In the genomic region with DNA sequence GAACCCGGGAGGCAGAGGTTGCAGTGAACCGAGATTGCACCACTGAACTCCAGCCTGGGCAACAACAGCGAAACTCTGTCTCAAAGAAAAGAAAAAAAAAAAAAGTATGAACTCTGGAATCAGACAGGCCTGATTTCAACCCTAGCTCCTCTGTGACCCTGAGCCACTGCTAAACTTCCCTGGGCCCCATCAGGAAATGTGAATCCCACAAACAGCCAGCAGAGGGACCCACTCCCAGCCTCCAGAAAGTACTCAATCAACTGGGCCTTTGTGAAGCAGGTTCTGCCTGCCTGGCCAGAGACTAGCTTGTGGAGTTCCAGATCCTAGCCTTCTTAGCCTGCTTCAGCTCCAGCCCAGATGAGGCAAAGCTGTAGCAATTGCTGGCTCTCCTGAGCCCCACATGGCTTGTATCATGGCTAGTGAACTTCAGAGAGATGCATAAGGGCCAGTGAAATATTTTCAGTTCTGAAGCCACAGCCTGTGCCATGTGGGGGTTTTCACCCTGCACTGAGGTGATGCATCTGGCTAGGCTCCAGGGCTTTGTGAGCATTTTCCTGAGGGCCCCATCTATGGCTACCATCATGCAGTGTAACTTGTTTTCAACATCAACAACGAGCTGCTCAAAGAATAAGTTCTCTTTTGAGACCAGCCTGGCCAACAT, we compare ENCODE assay signal across 8 cellular contexts. TPM values are rescaled to one million over a fixed set of nuclear protein-coding genes. Genes with fewer than 3 reads are reported as not detected.
DNase-seq lines count a peak whose midpoint lies in the region; ATAC-seq and TF ChIP-seq lines count a peak whose summit lies in the region.

No MANE protein-coding gene starts in this region.

- no peaks in the 10 kb centered on the region for H3K79me2 ChIP-seq in OCI-LY3 (ENCODE audit: low read length)
- no peaks in the 10 kb centered on the region for H3K79me2 ChIP-seq in parathyroid adenoma

- H2AFZ ChIP-seq in OCI-LY3 (ENCODE audit: low read depth, low read length), result peak overlapping the region; percentile 92
- H2AFZ ChIP-seq in parathyroid adenoma, result peak overlapping the region; percentile 38

- H3K27me3 ChIP-seq in OCI-LY3 (ENCODE audit: low read depth, low read length), result no peaks in the 10 kb centered on the region
- H3K27me3 ChIP-seq in parathyroid adenoma (ENCODE audit: control insufficient read depth, insufficient read depth, low read length), result no peaks in the 10 kb centered on the region

- ATAC-seq in GM19395 (IDR thresholded peaks at IDR 0.05; ENCODE audit: unreplicated experiment) (peak; percentile 87), HG03439 (IDR thresholded peaks at IDR 0.05; ENCODE audit: unreplicated experiment) (peak; percentile 94)

- no peaks in the 10 kb centered on the region for H3K9me3 Mint-ChIP-seq in Calu3 (ENCODE audit: low read depth, unreplicated experiment)

- peaks cover 20% of the 10 kb centered on the region for H3K4me1 Mint-ChIP-seq in Calu3 (ENCODE audit: low read depth, unreplicated experiment)

- H3K27ac ChIP-seq in OCI-LY3 (ENCODE audit: low read length), result no peak overlapping the region
- H3K27ac ChIP-seq in parathyroid adenoma, result no peak overlapping the region

- H3K4me1 ChIP-seq in OCI-LY3 (ENCODE audit: low read length) (peaks cover 20% of the 10 kb centered on the region), parathyroid adenoma (no peaks in the 10 kb centered on the region)

- H3K27me3 Mint-ChIP-seq in Calu3 (ENCODE audit: unreplicated experiment), result peaks cover 21% of the 10 kb centered on the region

- CTCF ChIA-PET in Calu3 (lab: Charles Lee), result interaction anchor here (0.5 to 2.7 kb wide), 8 partner anchors 10 to 427 kb away, joined by 3 to 7 read pairs (median 4); partner anchors contain the start of gene EOLA1

- H3K4me2 ChIP-seq in OCI-LY3 (ENCODE audit: low read length) (no peak overlapping the region), parathyroid adenoma (ENCODE audit: low read length) (no peak overlapping the region)

- H3K27ac Mint-ChIP-seq in Calu3 (ENCODE audit: unreplicated experiment), result no peak overlapping the region

- DNase-seq in Calu3 (peak; percentile 68), foreskin fibroblast (peak in 1 of 2 donors; percentile 56), dedifferentiated amniotic fluid mesenchymal stem cell (ENCODE audit: extremely low spot score) (no peak)
- peak; percentile 19 to 34 for DNase-seq in activated T-helper 1 cell treated with anti-CD3 and anti-CD28 coated beads, Interleukin-2, amount 50 U/mL, for 16 hours (ENCODE audit: low read depth in 1 of 2, low spot score in 1 of 2)

- H4K20me1 ChIP-seq in OCI-LY3 (ENCODE audit: insufficient read depth, low read length), result no peaks in the 10 kb centered on the region

- H3K9ac ChIP-seq in OCI-LY3 (ENCODE audit: low read length) (0 out of 2 replicates have a peak overlapping the region, but pooled peaks have one; percentile 4), parathyroid adenoma (no peak overlapping the region)

- TF ChIP-seq CTCF in Calu3 (IDR thresholded peaks at IDR 0.05; ENCODE audit: unreplicated experiment) (peak; percentile 35), OCI-LY3 (IDR thresholded peaks at IDR 0.05; ENCODE audit: low read depth, low read length) (peak; percentile 61), foreskin fibroblast (IDR thresholded peaks at IDR 0.05; ENCODE audit: low read depth, low read length) (peak; percentile 60), parathyroid adenoma (IDR thresholded peaks at IDR 0.05) (peak; percentile 54)

- intact Hi-C loops in Calu3 (cut with micrococcal nuclease; ENCODE audit: unreplicated experiment), result no loop called here

- H3K9me3 ChIP-seq in OCI-LY3 (ENCODE audit: insufficient read depth, low read length) (no peaks in the 10 kb centered on the region), parathyroid adenoma (ENCODE audit: control insufficient read depth, low read length) (no peaks in the 10 kb centered on the region)

- H3K36me3 ChIP-seq in OCI-LY3 (replicated peaks; ENCODE audit: low read depth, low read length) (no peaks in the 10 kb centered on the region), parathyroid adenoma (ENCODE audit: control insufficient read depth, insufficient read depth, low read length) (no peaks in the 10 kb centered on the region)

- no peak overlapping the region for H3K4me3 ChIP-seq in OCI-LY3 (ENCODE audit: low read length)
- H3K4me3 ChIP-seq in foreskin fibroblast (ENCODE audit: low read depth in 1 of 2, low read length in 2 of 2), result no peak overlapping the region
- no peak overlapping the region for H3K4me3 ChIP-seq in parathyroid adenoma (ENCODE audit: low read depth, low read length)

- no TSS peak for BruUV-seq in Calu3 (replicated peaks; lab: Mats Ljungman, UMichigan)

- peaks cover 6% of the 10 kb centered on the region for H3K36me3 Mint-ChIP-seq in Calu3 (ENCODE audit: insufficient read depth, unreplicated experiment)

- no peak overlapping the region for H3K4me3 Mint-ChIP-seq in Calu3 (ENCODE audit: low read depth, unreplicated experiment)

RNA-seq across cellular contexts. Expression of gene IDS, which starts 7.2 kb away (rescaled TPM):
- 84.4 and 85.7 TPM in 2 replicates for total RNA-seq in Calu3 (2022)

RNA-seq across cellular contexts. Expression of gene EOLA1, which starts 28.5 kb away (rescaled TPM):
- total RNA-seq in Calu3 (2022), result 17.8 and 24.9 TPM in 2 replicates

RNA-seq across cellular contexts. Expression of gene HSFX3, which starts 37.4 kb away (rescaled TPM):
- not detected in 2 replicates for total RNA-seq in Calu3 (2022)
